ENCODE assay signal across 24 cellular contexts in the genomic region with DNA sequence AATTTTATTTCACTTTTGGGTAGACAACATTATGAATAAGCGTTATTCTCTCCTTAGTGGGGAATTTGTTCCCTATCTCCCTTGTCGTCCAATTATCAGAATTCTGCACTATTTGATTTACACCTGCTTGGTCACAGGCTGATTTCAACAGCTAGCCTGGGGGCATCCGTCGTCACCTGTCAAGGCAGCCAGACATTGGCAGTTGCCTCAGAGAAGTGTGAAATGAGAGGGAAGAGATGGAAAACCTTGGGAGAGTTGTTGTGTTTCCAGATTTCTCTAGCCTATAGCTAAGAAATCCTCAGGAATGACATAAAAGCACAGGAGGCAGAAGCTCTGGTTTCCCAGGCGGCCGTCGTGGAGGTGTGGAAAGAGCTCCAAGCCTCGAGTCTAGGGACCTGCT. TPM values are rescaled to one million over a fixed set of nuclear protein-coding genes. Genes with fewer than 3 reads are reported as not detected.
DNase-seq lines count a peak whose midpoint lies in the region; TF ChIP-seq lines count a peak whose summit lies in the region.
"Had no signal": no experiment of that assay in that cellular context is flagged by ENCODE, and none has a peak within 500 bp of the region (broad histone marks: within the 10 kb centered on the region; RNA-seq: fewer than 3 reads in every experiment).

No MANE protein-coding gene starts in this region.

- H3K27ac ChIP-seq in HEK293 (ENCODE audit: extremely low read depth, low read depth, low read length) = no peak overlapping the region
- H3K27ac ChIP-seq in RWPE1 = no peak overlapping the region
- H3K27ac ChIP-seq in trophoblast cell (ENCODE audit: low read depth, low read length) = no peak overlapping the region
- H3K27ac ChIP-seq in CD8-positive, alpha-beta memory T cell (ENCODE audit: low read depth, low read length) = no peak overlapping the region
- H3K27ac ChIP-seq in tibial artery = no peak overlapping the region
- H3K27ac ChIP-seq: C4-2B, GM23248 had no signal

- POLR2A ChIA-PET in HEK293 (lab: Yijun Ruan, JAX) = no interaction called here
- POLR2A ChIA-PET in RWPE1 (lab: Yijun Ruan, JAX; ENCODE audit: low non-redundant PET) = no interaction called here
- POLR2A ChIA-PET in CD8-positive, alpha-beta memory T cell (lab: Charles Lee) = no interaction called here

- H3K4me1 ChIP-seq in HEK293 (ENCODE audit: control insufficient read depth, insufficient read depth, low read length) = no peaks in the 10 kb centered on the region
- peaks cover 0 to 2% of the 10 kb centered on the region in 2 experiments for H3K4me1 ChIP-seq in trophoblast cell (ENCODE audit: control insufficient read depth in 1 of 2, insufficient read depth in 2 of 2, low read length in 2 of 2)
- H3K4me1 ChIP-seq in CD8-positive, alpha-beta memory T cell (ENCODE audit: insufficient read depth, low read length) = no peaks in the 10 kb centered on the region
- no peaks in the 10 kb centered on the region for H3K4me1 ChIP-seq in tibial artery

- H4K91ac ChIP-seq in trophoblast cell (ENCODE audit: low read depth, low read length) = no peak overlapping the region

- no peak overlapping the region for H4K8ac ChIP-seq in trophoblast cell (ENCODE audit: low read depth, low read length)

- CTCF ChIA-PET in HEK293 (lab: Yijun Ruan, JAX) (interaction anchor here (0.7 to 0.9 kb wide), 2 partner anchors 244 to 271 kb away, joined by 3 to 8 read pairs; no protein-coding TSS in a partner anchor), RWPE1 (lab: Yijun Ruan, JAX) (no interaction called here)
- CTCF ChIA-PET in CD8-positive, alpha-beta memory T cell (lab: Charles Lee) = interaction anchor here (0.7 kb wide), 1 partner anchor 272 kb away, joined by 3 read pairs; no protein-coding TSS in a partner anchor

- no peak overlapping the region for H2BK12ac ChIP-seq in trophoblast cell (ENCODE audit: low read length)

- no peaks in the 10 kb centered on the region for H3K79me2 ChIP-seq in trophoblast cell (ENCODE audit: control insufficient read depth, insufficient read depth, low read length, poor library complexity)

- H3K4me1 Mint-ChIP-seq in CD8-positive, alpha-beta memory T cell = no peaks in the 10 kb centered on the region
- H3K4me1 Mint-ChIP-seq: T-cell had no signal

- no peak overlapping the region for H3K4me3 Mint-ChIP-seq in CD8-positive, alpha-beta memory T cell
- H3K4me3 Mint-ChIP-seq: IgD-negative memory B cell, T-cell had no signal

- peak; percentile 94 for DNase-seq in NCI-H146 (lab: John Stamatoyannopoulos, UW)
- DNase-seq in RWPE1 (ENCODE audit: low spot score) = peak; percentile 49
- DNase-seq in trophoblast cell = peak; percentile 88 to 95
- DNase-seq in CD8-positive, alpha-beta memory T cell = no peak
- no peak for DNase-seq in dermis blood vessel endothelial cell
- DNase-seq in tibial artery = no peak
- DNase-seq: ACHN, GM23248, HCEC 1CT, Kasumi-1, MM.1S, NCI-H1092 treated with DMSO at 0.1 percent for 48 hours, NCI-H187 treated with DMSO at 0.1 percent for 48 hours, NCI-H510A treated with DMSO at 0.1 percent for 48 hours, NCI-H82, PC-3, RPMI8226, SIG-M5, T-cell had no signal

- WGBS in trophoblast cell (ENCODE audit: extremely low coverage, insufficient coverage, insufficient read length) = no CpG with 5 or more reads among the region's 8 CpGs

- no peaks in the 10 kb centered on the region for H3K9me3 ChIP-seq in HEK293 (ENCODE audit: control insufficient read depth, insufficient read depth, low read depth, low read length)
- no peaks in the 10 kb centered on the region for H3K9me3 ChIP-seq in trophoblast cell (ENCODE audit: insufficient read depth, low read depth, low read length)
- no peaks in the 10 kb centered on the region for H3K9me3 ChIP-seq in CD8-positive, alpha-beta memory T cell (ENCODE audit: low read length)
- H3K9me3 ChIP-seq in tibial artery = no peaks in the 10 kb centered on the region

- no peaks in the 10 kb centered on the region for H3K9me3 Mint-ChIP-seq in CD8-positive, alpha-beta memory T cell
- H3K9me3 Mint-ChIP-seq: IgD-negative memory B cell, T-cell had no signal

- H3K4ac ChIP-seq in trophoblast cell (ENCODE audit: low read depth, low read length) = no peak overlapping the region

- H3K27me3 Mint-ChIP-seq in CD8-positive, alpha-beta memory T cell = peaks cover 8 to 42% of the 10 kb centered on the region in 2 donors

- H2BK120ac ChIP-seq in trophoblast cell (ENCODE audit: insufficient read depth, low read length, poor library complexity) = no peak overlapping the region

- intact Hi-C loops in tibial artery (cut with DNase I; ENCODE audit: low total_unique reads) = no loop called here

- no peak overlapping the region for H3K14ac ChIP-seq in trophoblast cell (ENCODE audit: low read length)

- H3K36me3 ChIP-seq in HEK293 (ENCODE audit: control insufficient read depth in 2 of 2, insufficient read depth in 1 of 2, low read length in 2 of 2) (no peaks in the 10 kb centered on the region), trophoblast cell (ENCODE audit: control insufficient read depth in 1 of 2, insufficient read depth in 2 of 2, low read length in 2 of 2) (no peaks in the 10 kb centered on the region), tibial artery (no peaks in the 10 kb centered on the region)
- H3K36me3 ChIP-seq in CD8-positive, alpha-beta memory T cell (ENCODE audit: insufficient read depth, low read length) = no peaks in the 10 kb centered on the region

- no peak overlapping the region for H3K23ac ChIP-seq in trophoblast cell (ENCODE audit: low read length)

- H4K12ac ChIP-seq in trophoblast cell (ENCODE audit: low read depth, low read length) = no peak overlapping the region

- H3K18ac ChIP-seq in trophoblast cell (ENCODE audit: low read length) = no peak overlapping the region

- no peak overlapping the region for H2AK5ac ChIP-seq in trophoblast cell (ENCODE audit: low read length)

- H3K4me2 ChIP-seq in trophoblast cell (ENCODE audit: low read length) = no peak overlapping the region

- no peak overlapping the region for H2AFZ ChIP-seq in trophoblast cell (ENCODE audit: insufficient read depth, low read length, poor library complexity)
- H2AFZ ChIP-seq: GM23248 had no signal

- H3K9ac ChIP-seq in trophoblast cell (ENCODE audit: low read length) = no peak overlapping the region
- H3K9ac ChIP-seq: GM23248 had no signal

- no peak overlapping the region for H3K27ac Mint-ChIP-seq in CD8-positive, alpha-beta memory T cell
- H3K27ac Mint-ChIP-seq: IgD-negative memory B cell, T-cell had no signal

- TF ChIP-seq CTCF in HEK293 (tag by site-specific recombination; IDR thresholded peaks at IDR 0.05) (no peak), RWPE1 (conservative IDR thresholded peaks at IDR 0.05; ENCODE audit: low read depth) (no peak), tibial artery (IDR thresholded peaks at IDR 0.05) (no peak)

- H2BK5ac ChIP-seq in trophoblast cell (ENCODE audit: low read depth, low read length, poor library complexity) = no peak overlapping the region

- H3K27me3 ChIP-seq in trophoblast cell (ENCODE audit: insufficient read depth, low read length) (no peaks in the 10 kb centered on the region), tibial artery (peaks cover 0 to 30% of the 10 kb centered on the region in 2 donors)
- H3K27me3 ChIP-seq in CD8-positive, alpha-beta memory T cell (ENCODE audit: insufficient read depth, low read length, poor library complexity, severe bottlenecking) = peaks cover 9% of the 10 kb centered on the region

- H3K4me3 ChIP-seq in HEK293 (ENCODE audit: low read depth, low read length) (no peak overlapping the region), trophoblast cell (ENCODE audit: low read depth, low read length) (no peak overlapping the region), tibial artery (no peak overlapping the region)
- no peak overlapping the region for H3K4me3 ChIP-seq in CD8-positive, alpha-beta memory T cell (ENCODE audit: low read length)
- H3K4me3 ChIP-seq: GM12878, GM23248 had no signal

- H3K36me3 Mint-ChIP-seq in CD8-positive, alpha-beta memory T cell = no peaks in the 10 kb centered on the region
- H3K36me3 Mint-ChIP-seq: IgD-negative memory B cell, T-cell had no signal

- H3K79me1 ChIP-seq in trophoblast cell (ENCODE audit: low read length) = no peaks in the 10 kb centered on the region

TF ChIP-seq in HEK293, 187 proteins besides CTCF, POLR2A, EP300 and RAD21:
- TF ChIP-seq, protein P1, sequence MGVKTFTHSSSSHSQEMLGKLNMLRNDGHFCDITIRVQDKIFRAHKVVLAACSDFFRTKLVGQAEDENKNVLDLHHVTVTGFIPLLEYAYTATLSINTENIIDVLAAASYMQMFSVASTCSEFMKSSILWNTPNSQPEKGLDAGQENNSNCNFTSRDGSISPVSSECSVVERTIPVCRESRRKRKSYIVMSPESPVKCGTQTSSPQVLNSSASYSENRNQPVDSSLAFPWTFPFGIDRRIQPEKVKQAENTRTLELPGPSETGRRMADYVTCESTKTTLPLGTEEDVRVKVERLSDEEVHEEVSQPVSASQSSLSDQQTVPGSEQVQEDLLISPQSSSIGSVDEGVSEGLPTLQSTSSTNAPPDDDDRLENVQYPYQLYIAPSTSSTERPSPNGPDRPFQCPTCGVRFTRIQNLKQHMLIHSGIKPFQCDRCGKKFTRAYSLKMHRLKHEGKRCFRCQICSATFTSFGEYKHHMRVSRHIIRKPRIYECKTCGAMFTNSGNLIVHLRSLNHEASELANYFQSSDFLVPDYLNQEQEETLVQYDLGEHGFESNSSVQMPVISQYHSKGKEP (tag by site-specific recombination; IDR thresholded peaks at IDR 0.05) = no peak
- TF ChIP-seq ZBTB17 (tag by site-specific recombination; IDR thresholded peaks at IDR 0.05) = 0 out of 2 replicates have a peak, but pooled peaks have one; percentile 32
- TF ChIP-seq ZNF24 (tag by site-specific recombination; IDR thresholded peaks at IDR 0.05) = no peak
- TF ChIP-seq YY2 (tag by site-specific recombination; IDR thresholded peaks at IDR 0.05) = no peak

RNA-seq across cellular contexts. Expression of a gene that starts 0.9 kb away (rescaled TPM):
- 0.11 and 0.19 TPM in 2 replicates for polyA plus RNA-seq in trophoblast cell (2013)
- total RNA-seq in CD8-positive, alpha-beta memory T cell = not detected
- not detected for polyA plus RNA-seq in CD8-positive, alpha-beta memory T cell
- not detected in 2 replicates for total RNA-seq in dermis blood vessel endothelial cell
- total RNA-seq: Daoy, GM12878, GM23248, PC-3, T-cell had no signal
- polyA plus RNA-seq: GM12878, GM23248, IgD-negative memory B cell had no signal

RNA-seq across cellular contexts. Expression of a gene that starts 26.9 kb away (rescaled TPM):
- polyA plus RNA-seq in trophoblast cell (2013) = 61.2 and 63.9 TPM in 2 replicates
- total RNA-seq in CD8-positive, alpha-beta memory T cell = 10 to 100 TPM; 17.7 to 18.2 TPM
- polyA plus RNA-seq in CD8-positive, alpha-beta memory T cell = 27.5 TPM
- total RNA-seq in dermis blood vessel endothelial cell = 7.8 and 14.4 TPM in 2 replicates

Comparison
In these comparisons a context has a peak if more than half of its experiments do, and no peak if none do; other contexts are left out.
1. DNase-seq: peak in NCI-H146 (single experiment), RWPE1 (single experiment) and trophoblast cell (2 of 2); none in CD8-positive, alpha-beta memory T cell (0 of 5), dermis blood vessel endothelial cell (single experiment) and tibial artery (0 of 2).